Comparison of ENCODE assay signal across 8 cellular contexts in genomic region chr19:5718579-5719273, GRCh38. TPM values are rescaled to one million over a fixed set of nuclear protein-coding genes. Genes with fewer than 3 reads are reported as not detected.
DNase-seq lines count a peak whose midpoint lies in the region; ATAC-seq and TF ChIP-seq lines count a peak whose summit lies in the region.

No MANE protein-coding gene starts in this region.

- H3K9me3 ChIP-seq in Loucy (ENCODE audit: insufficient read depth, low read depth, low read length) (no peaks in the 10 kb centered on the region), spleen (no peaks in the 10 kb centered on the region)

- WGBS in spleen, 5 donors = 25 to 39% (median 29%) methylated on average over 11 of the region's 11 CpGs

- peak overlapping the region in 7 of 8 donors; percentile 92 to 96 (median 93) for H3K27ac ChIP-seq in spleen

- no peak for TF ChIP-seq POLR2A in spleen (IDR thresholded peaks at IDR 0.05)

- H4K20me1 ChIP-seq in Loucy (ENCODE audit: insufficient read depth, low read length, poor library complexity, severe bottlenecking) = peaks cover 42% of the 10 kb centered on the region

- H3K36me3 ChIP-seq in Loucy (ENCODE audit: insufficient read depth, low read length) (peaks cover 5% of the 10 kb centered on the region; the same call in 1 of the 2 replicates), spleen (peaks cover 0 to 34% (median 7%) of the 10 kb centered on the region in 6 donors)

- DNase-seq in GM03348 (ENCODE audit: low spot score) (peak; percentile 79), activated T-cell treated with anti-CD3 and anti-CD28 coated beads for 4 hours (peak; percentile 36), glomerular endothelial cell (ENCODE audit: extremely low read depth, low read depth, low spot score) (peak; percentile 14), spleen (no peak), ecto neural progenitor cell (ENCODE audit: low spot score) (no peak), globus pallidus (ENCODE audit: low spot score) (no peak)

- H3K9me2 ChIP-seq in Loucy (replicated peaks; ENCODE audit: low read depth, low read length) = no peaks in the 10 kb centered on the region

- no peak overlapping the region for H2AFZ ChIP-seq in Loucy (ENCODE audit: low read length)

- TF ChIP-seq CTCF in Loucy (conservative IDR thresholded peaks at IDR 0.05; ENCODE audit: low read length) (no peak), spleen (IDR thresholded peaks at IDR 0.05 in 8 of 11, conservative IDR thresholded peaks at IDR 0.05 in 3 of 11) (no peak)

- peak overlapping the region; percentile 92 for H3K9ac ChIP-seq in Loucy (ENCODE audit: low read depth, low read length, poor library complexity, severe bottlenecking)

- H3K79me2 ChIP-seq in Loucy (ENCODE audit: insufficient read depth, low read length) = peaks cover 56% of the 10 kb centered on the region

- H3K4me3 ChIP-seq in Loucy (ENCODE audit: low read length, poor library complexity, severe bottlenecking) (peak overlapping the region; percentile 100), spleen (peak overlapping the region; percentile 79 to 99 (median 89))

- intact Hi-C loops in spleen (cut with DNase I; ENCODE audit: low total_unique reads) = no loop called here

- H3K4me2 ChIP-seq in Loucy (ENCODE audit: low read depth, low read length, poor library complexity, severe bottlenecking) = peak overlapping the region; percentile 93

- H3F3A ChIP-seq in Loucy (ENCODE audit: low read depth) = no peaks in the 10 kb centered on the region

- H3K27me3 ChIP-seq in Loucy (ENCODE audit: insufficient read depth, low read length, poor library complexity, severe bottlenecking) (no peaks in the 10 kb centered on the region), spleen (replicated peaks in 1 of 7) (no peaks in the 10 kb centered on the region)

- H3K4me1 ChIP-seq in Loucy (ENCODE audit: insufficient read depth, low read length, poor library complexity, severe bottlenecking) (peaks cover 22% of the 10 kb centered on the region), spleen (peaks cover 18 to 52% (median 37%) of the 10 kb centered on the region in 6 donors)

- no peak for ATAC-seq in HG03521 (IDR thresholded peaks at IDR 0.05; ENCODE audit: unreplicated experiment)

RNA-seq across cellular contexts. Expression of gene LONP1, which starts 1.2 kb away (rescaled TPM):
- 75.9 and 123 TPM in 2 replicates for total RNA-seq in glomerular endothelial cell
- total RNA-seq in spleen = 10 to 100 TPM; 33.1 to 65.8 (median 56.5) TPM
- polyA plus RNA-seq in spleen = 10 to 100 TPM; 29.2 to 48.2 (median 42.6) TPM

RNA-seq across cellular contexts. Expression of gene CATSPERD, which starts 1.7 kb away (rescaled TPM):
- total RNA-seq in glomerular endothelial cell (not detected in 2 replicates), spleen (not detected)
- polyA plus RNA-seq in spleen = not detected

RNA-seq across cellular contexts. Expression of gene RPL36, which starts 28.6 kb away (rescaled TPM):
- total RNA-seq in glomerular endothelial cell (869 and 1,268 TPM in 2 replicates), spleen (100 to 1,000 TPM; 294 to 922 (median 652) TPM)
- 1,000 to 10,000 TPM; 2,501 to 2,825 (median 2,795) TPM for polyA plus RNA-seq in spleen

RNA-seq across cellular contexts. Expression of gene HSD11B1L, which starts 37.9 kb away (rescaled TPM):
- total RNA-seq in glomerular endothelial cell (20.2 and 28.2 TPM in 2 replicates), spleen (1 to 10 TPM; 1.9 to 8.8 (median 3.1) TPM)
- 1 to 10 TPM; 3.3 to 5.5 (median 3.8) TPM for polyA plus RNA-seq in spleen

RNA-seq across cellular contexts. Expression of gene MICOS13, which starts 38.4 kb away (rescaled TPM):
- total RNA-seq in glomerular endothelial cell (62.1 and 64.9 TPM in 2 replicates), spleen (10 to 100 TPM; 15.7 to 41.0 (median 36.8) TPM)
- 10 to 100 TPM; 71.0 to 89.5 (median 78.0) TPM for polyA plus RNA-seq in spleen

Comparison
In these comparisons a context has a peak if more than half of its experiments do, and no peak if none do; other contexts are left out.
1. DNase-seq: peak in GM03348 (single experiment), activated T-cell treated with anti-CD3 and anti-CD28 coated beads for 4 hours (single experiment) and glomerular endothelial cell (single experiment); none in spleen (single experiment), ecto neural progenitor cell (single experiment) and globus pallidus (single experiment).